Comparison of ENCODE assay signal across 10 cellular contexts in the genomic region with DNA sequence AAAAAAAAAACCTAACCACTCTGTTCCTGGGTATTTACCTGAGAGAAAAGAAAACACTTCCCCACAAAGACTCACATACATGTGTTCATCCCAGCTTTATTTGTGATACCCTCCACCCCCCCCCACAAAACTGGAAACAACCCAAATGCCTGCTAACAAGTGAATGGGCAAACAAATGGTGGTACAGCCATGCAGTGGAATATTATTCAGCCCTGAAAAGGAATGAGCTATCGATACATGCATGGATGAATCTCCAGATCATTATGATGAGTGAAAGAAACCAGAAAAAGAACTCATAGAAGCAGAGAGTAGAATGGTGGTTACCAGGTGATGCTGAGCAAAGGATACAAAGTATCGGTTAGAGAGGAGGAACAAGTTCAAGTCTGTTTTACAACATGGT. TPM values are rescaled to one million over a fixed set of nuclear protein-coding genes. Genes with fewer than 3 reads are reported as not detected.
"Had no signal": no experiment of that assay in that cellular context is flagged by ENCODE, and none has a peak within 500 bp of the region (broad histone marks: within the 10 kb centered on the region; RNA-seq: fewer than 3 reads in every experiment).

No MANE protein-coding gene starts in this region.

- H3K4me1 ChIP-seq: HAP-1 had no signal

- H3K4me2 ChIP-seq: GM23338, KMS-11 had no signal

- FAIRE-seq: HTR-8/SVneo had no signal

- DNase-seq: H7, IMR-90, KBM-7 had no signal

- H2AFZ ChIP-seq: GM23338 had no signal

- ATAC-seq: GM23338, HCT116 had no signal

- H3K36me3 ChIP-seq: HAP-1 had no signal

- H3K9ac ChIP-seq: KMS-11 had no signal

- H3K4me3 ChIP-seq: GM23338, HAP-1 had no signal

- H3K9me3 ChIP-seq: HAP-1 had no signal

- H3K27ac ChIP-seq: KMS-11 had no signal

RNA-seq across cellular contexts. Expression of a gene that starts 38.0 kb away (rescaled TPM):
- total RNA-seq: GM23338, H4, HT-29, IMR-90 had no signal
- polyA plus RNA-seq: GM23338, IMR-90 had no signal

RNA-seq across cellular contexts. Expression of a gene that starts 49.8 kb away (rescaled TPM):
- total RNA-seq: GM23338, H7, HT-29 had no signal
- polyA plus RNA-seq: GM23338 had no signal
